In genomic region chr19:58549664-58550361, GRCh38 we compare ENCODE assay signal across 25 cellular contexts. TPM values are rescaled to one million over a fixed set of nuclear protein-coding genes. Genes with fewer than 3 reads are reported as not detected.
DNase-seq lines count a peak whose midpoint lies in the region; ATAC-seq and TF ChIP-seq lines count a peak whose summit lies in the region.
"Had no signal": no experiment of that assay in that cellular context is flagged by ENCODE, and none has a peak within 500 bp of the region (broad histone marks: within the 10 kb centered on the region; RNA-seq: fewer than 3 reads in every experiment).

No MANE protein-coding gene starts in this region.

- H3K4me3 ChIP-seq in Panc1 (ENCODE audit: low read depth in 2 of 2, low read length in 2 of 2) (no peak overlapping the region), endodermal cell (ENCODE audit: low read length) (no peak overlapping the region), osteoblast (ENCODE audit: insufficient read depth, low read length) (no peak overlapping the region), esophagus muscularis mucosa (no peak overlapping the region), A673 (ENCODE audit: low read depth, low read length, poor library complexity, severe bottlenecking) (no peak overlapping the region)
- H3K4me3 ChIP-seq: A549, body of pancreas, gastroesophageal sphincter, Peyer's patch, psoas muscle, skin epidermis had no signal

- WGBS in endodermal cell (ENCODE audit: insufficient coverage in 1 of 2, insufficient read length in 1 of 2), 2 experiments, result 80 to 96% methylated on average over 2 to 11 of the region's 11 CpGs
- WGBS in esophagus muscularis mucosa, result 92% methylated on average over 11 of the region's 11 CpGs

- no peak for TF ChIP-seq CTCF in Panc1 (IDR thresholded peaks at IDR 0.05)
- TF ChIP-seq CTCF in endodermal cell (conservative IDR thresholded peaks at IDR 0.05), result no peak
- no peak for TF ChIP-seq CTCF in osteoblast (IDR thresholded peaks at IDR 0.05; ENCODE audit: extremely low read depth, low read depth, low read length)
- no peak for TF ChIP-seq CTCF in esophagus muscularis mucosa (IDR thresholded peaks at IDR 0.05)
- no peak for TF ChIP-seq CTCF in A673 (conservative IDR thresholded peaks at IDR 0.05; ENCODE audit: low read depth, low read length)

- intact Hi-C loops in Panc1 (cut with micrococcal nuclease; ENCODE audit: unreplicated experiment), result no loop called here
- intact Hi-C loops in esophagus muscularis mucosa (cut with DNase I), result no loop called here
- intact Hi-C loops in A673 (cut with micrococcal nuclease; ENCODE audit: unreplicated experiment), result no loop called here

- no peak overlapping the region for H2AFZ ChIP-seq in osteoblast (ENCODE audit: low read length)

- peaks cover 45% of the 10 kb centered on the region for H3K36me3 ChIP-seq in Panc1 (ENCODE audit: control insufficient read depth, insufficient read depth, low read length)
- peaks cover 84% of the 10 kb centered on the region for H3K36me3 ChIP-seq in endodermal cell (ENCODE audit: control insufficient read depth, insufficient read depth, low read length)
- peaks cover 71% of the 10 kb centered on the region for H3K36me3 ChIP-seq in osteoblast (ENCODE audit: insufficient read depth, low read length)
- peaks cover 57 to 82% (median 74%) of the 10 kb centered on the region in 4 donors for H3K36me3 ChIP-seq in esophagus muscularis mucosa
- peaks cover 76% of the 10 kb centered on the region for H3K36me3 ChIP-seq in A673 (ENCODE audit: insufficient read depth, low read length, poor library complexity, severe bottlenecking)

- no peak for DNase-seq in activated T-cell treated with anti-CD3 and anti-CD28 coated beads, Interleukin-2, amount 50 U/mL, for 24 hours
- DNase-seq in activated T-cell treated with anti-CD3 and anti-CD28 coated beads, Interleukin-2, amount 50 U/mL, for 72 hours, result no peak
- DNase-seq in Panc1 (ENCODE audit: low read depth, low spot score) (no peak), endodermal cell (no peak), osteoblast (ENCODE audit: insufficient read length, low spot score, missing footprints) (peak; percentile 60), esophagus muscularis mucosa (ENCODE audit: extremely low spot score) (no peak), A673 (ENCODE audit: low spot score) (no peak)
- DNase-seq: activated CD4-positive, CD25-positive, alpha-beta regulatory T cell treated with anti-CD3 and anti-CD28 coated beads, Interleukin-2, amount 50 U/mL, for 72 hours; BE2C; body of pancreas; DMS79; effector memory CD4-positive, alpha-beta T cell; GOT3; Karpas-422; left ventricle myocardium superior; NCI-H2171 treated with DMSO at 0.1 percent for 48 hours; NCI-H524; Peyer's patch; psoas muscle; T-cell had no signal

- peaks cover 20% of the 10 kb centered on the region for H3K4me1 ChIP-seq in Panc1 (ENCODE audit: control insufficient read depth, insufficient read depth, low read length)
- peaks cover 4% of the 10 kb centered on the region for H3K4me1 ChIP-seq in endodermal cell (ENCODE audit: control insufficient read depth, insufficient read depth, low read length)
- peaks cover 27% of the 10 kb centered on the region for H3K4me1 ChIP-seq in osteoblast (ENCODE audit: insufficient read depth, low read length)
- H3K4me1 ChIP-seq in esophagus muscularis mucosa, result peaks cover 35 to 59% (median 47%) of the 10 kb centered on the region in 4 donors
- peaks cover 19% of the 10 kb centered on the region for H3K4me1 ChIP-seq in A673 (ENCODE audit: insufficient read depth, low read length, poor library complexity, severe bottlenecking)

- BruUV-seq in Panc1 (replicated peaks; lab: Mats Ljungman, UMichigan) (TSS peak; percentile 10), A673 (replicated peaks; lab: Mats Ljungman, UMichigan) (no TSS peak)

- H3K27me3 Mint-ChIP-seq in activated T-cell treated with anti-CD3 and anti-CD28 coated beads, Interleukin-2, amount 50 U/mL, for 24 hours, result no peaks in the 10 kb centered on the region
- H3K27me3 Mint-ChIP-seq in activated T-cell treated with anti-CD3 and anti-CD28 coated beads, Interleukin-2, amount 50 U/mL, for 72 hours (ENCODE audit: low read depth), result no peaks in the 10 kb centered on the region
- no peaks in the 10 kb centered on the region for H3K27me3 Mint-ChIP-seq in endodermal cell (ENCODE audit: insufficient read depth)
- H3K27me3 Mint-ChIP-seq: T-cell had no signal

- no peak for TF ChIP-seq EP300 in esophagus muscularis mucosa (IDR thresholded peaks at IDR 0.05)

- H3K9me3 Mint-ChIP-seq in activated T-cell treated with anti-CD3 and anti-CD28 coated beads, Interleukin-2, amount 50 U/mL, for 24 hours, result no peaks in the 10 kb centered on the region
- H3K9me3 Mint-ChIP-seq in activated T-cell treated with anti-CD3 and anti-CD28 coated beads, Interleukin-2, amount 50 U/mL, for 72 hours, result no peaks in the 10 kb centered on the region
- no peaks in the 10 kb centered on the region for H3K9me3 Mint-ChIP-seq in endodermal cell
- H3K9me3 Mint-ChIP-seq: mesothelial cell of epicardium, T-cell had no signal

- H3K4me1 Mint-ChIP-seq in activated T-cell treated with anti-CD3 and anti-CD28 coated beads, Interleukin-2, amount 50 U/mL, for 24 hours (ENCODE audit: low read depth), result peaks cover 55% of the 10 kb centered on the region
- peaks cover 43% of the 10 kb centered on the region for H3K4me1 Mint-ChIP-seq in activated T-cell treated with anti-CD3 and anti-CD28 coated beads, Interleukin-2, amount 50 U/mL, for 72 hours (ENCODE audit: low read depth)
- H3K4me1 Mint-ChIP-seq in endodermal cell, result peaks cover 23% of the 10 kb centered on the region

- in situ Hi-C loops in Panc1 (cut with HindIII; ENCODE audit: low pct_unique_long_range_greater_than_20kb, low sequenced_read_pairs), result no loop called here

- peaks cover 99% of the 10 kb centered on the region for H3K36me3 Mint-ChIP-seq in activated T-cell treated with anti-CD3 and anti-CD28 coated beads, Interleukin-2, amount 50 U/mL, for 24 hours (ENCODE audit: low read depth)
- H3K36me3 Mint-ChIP-seq in activated T-cell treated with anti-CD3 and anti-CD28 coated beads, Interleukin-2, amount 50 U/mL, for 72 hours (ENCODE audit: insufficient read depth in 2 of 2), result peaks cover 30 to 36% of the 10 kb centered on the region in 2 donors
- peaks cover 65% of the 10 kb centered on the region for H3K36me3 Mint-ChIP-seq in endodermal cell (ENCODE audit: low read depth)

- POLR2A ChIA-PET in Panc1 (lab: Charles Lee) (no interaction called here), A673 (lab: Charles Lee; ENCODE audit: low non-redundant PET) (no interaction called here)

- ATAC-seq in activated T-cell treated with anti-CD3 and anti-CD28 coated beads, Interleukin-2, amount 50 U/mL, for 72 hours (replicated peaks in 1 of 2), result no peak
- ATAC-seq in Panc1 (no peak), HG03139 (IDR thresholded peaks at IDR 0.05; ENCODE audit: unreplicated experiment) (no peak)
- ATAC-seq: A549, body of pancreas, gastroesophageal sphincter, left ventricle myocardium superior, psoas muscle, T-cell had no signal

- no peak overlapping the region for H3K4me3 Mint-ChIP-seq in activated T-cell treated with anti-CD3 and anti-CD28 coated beads, Interleukin-2, amount 50 U/mL, for 24 hours
- no peak overlapping the region for H3K4me3 Mint-ChIP-seq in activated T-cell treated with anti-CD3 and anti-CD28 coated beads, Interleukin-2, amount 50 U/mL, for 72 hours
- H3K4me3 Mint-ChIP-seq in endodermal cell, result no peak overlapping the region
- H3K4me3 Mint-ChIP-seq: mesothelial cell of epicardium, T-cell had no signal

- H3K9me3 ChIP-seq in Panc1 (ENCODE audit: control insufficient read depth, insufficient read depth, low read depth, low read length) (no peaks in the 10 kb centered on the region), endodermal cell (ENCODE audit: control insufficient read depth, low read length) (no peaks in the 10 kb centered on the region), osteoblast (ENCODE audit: low read depth, low read length) (no peaks in the 10 kb centered on the region), esophagus muscularis mucosa (no peaks in the 10 kb centered on the region), A673 (ENCODE audit: low read depth, low read length, poor library complexity, severe bottlenecking) (no peaks in the 10 kb centered on the region)
- H3K9me3 ChIP-seq: A549, BE2C, body of pancreas, gastroesophageal sphincter, Peyer's patch, psoas muscle had no signal

- no peak for TF ChIP-seq POLR2A in esophagus muscularis mucosa (IDR thresholded peaks at IDR 0.05; ENCODE audit: low read depth)

- CTCF ChIA-PET in Panc1 (lab: Charles Lee), result no interaction called here
- CTCF ChIA-PET in A673 (lab: Charles Lee), result no interaction called here

- no peak overlapping the region for H3K4me2 ChIP-seq in osteoblast (ENCODE audit: insufficient read depth, low read length)
- H3K4me2 ChIP-seq: A549 had no signal

- peaks cover 89% of the 10 kb centered on the region for H3K79me2 ChIP-seq in osteoblast (ENCODE audit: insufficient read depth, low read length)

- H3K27me3 ChIP-seq in Panc1 (ENCODE audit: control insufficient read depth, insufficient read depth, low read length) (no peaks in the 10 kb centered on the region), endodermal cell (ENCODE audit: control insufficient read depth, insufficient read depth, low read length, poor library complexity, severe bottlenecking) (no peaks in the 10 kb centered on the region), osteoblast (ENCODE audit: insufficient read depth, low read length) (no peaks in the 10 kb centered on the region), esophagus muscularis mucosa (no peaks in the 10 kb centered on the region), A673 (replicated peaks; ENCODE audit: insufficient read depth, low read depth, low read length, poor library complexity) (no peaks in the 10 kb centered on the region)
- H3K27me3 ChIP-seq: body of pancreas, gastroesophageal sphincter, Peyer's patch had no signal

- H3K27ac ChIP-seq in Panc1 (ENCODE audit: low read length) (no peak overlapping the region), endodermal cell (ENCODE audit: low read depth, low read length) (no peak overlapping the region), osteoblast (ENCODE audit: low read depth, low read length) (no peak overlapping the region), esophagus muscularis mucosa (replicated peaks in 1 of 4) (no peak overlapping the region), A673 (ENCODE audit: low read depth, low read length, poor library complexity, severe bottlenecking) (no peak overlapping the region)
- H3K27ac ChIP-seq: A549, body of pancreas, gastroesophageal sphincter, Peyer's patch, psoas muscle, skin epidermis had no signal

- no peak overlapping the region for H3K9ac ChIP-seq in endodermal cell (ENCODE audit: extremely low read depth, low read length, poor library complexity, severe bottlenecking)

- peaks cover 57% of the 10 kb centered on the region for H4K20me1 ChIP-seq in osteoblast (ENCODE audit: insufficient read depth, low read length)

- peak overlapping the region; percentile 84 for H3K27ac Mint-ChIP-seq in activated T-cell treated with anti-CD3 and anti-CD28 coated beads, Interleukin-2, amount 50 U/mL, for 24 hours
- H3K27ac Mint-ChIP-seq in activated T-cell treated with anti-CD3 and anti-CD28 coated beads, Interleukin-2, amount 50 U/mL, for 72 hours, result no peak overlapping the region
- H3K27ac Mint-ChIP-seq in endodermal cell, result peak overlapping the region; percentile 72
- H3K27ac Mint-ChIP-seq: mesothelial cell of epicardium, T-cell had no signal

RNA-seq across cellular contexts. Expression of gene CHMP2A, which starts 5.1 kb away (rescaled TPM):
- 10 to 100 TPM; 80.3 to 91.8 TPM for total RNA-seq in activated T-cell treated with anti-CD3 and anti-CD28 coated beads, Interleukin-2, amount 50 U/mL, for 72 hours
- total RNA-seq in Panc1 (2021; ENCODE audit: unreplicated experiment), result 191 TPM
- 381 TPM for polyA plus RNA-seq in Panc1 (2012; ENCODE audit: insufficient read length)
- total RNA-seq in endodermal cell, result 100 to 1,000 TPM in 1 of 2 donors, 10 to 100 TPM in 1; 97.7 to 147 TPM
- 99.3 TPM for polyA plus RNA-seq in endodermal cell (2013, experiment 1 of 2)
- polyA plus RNA-seq in endodermal cell (2013, experiment 2 of 2), result 93.6 TPM
- total RNA-seq in osteoblast, result 98.1 and 106 TPM in 2 replicates
- 100 to 1,000 TPM; 124 to 145 (median 141) TPM for total RNA-seq in esophagus muscularis mucosa
- total RNA-seq in A673 (2021), result 57.6 and 69.8 TPM in 2 replicates

RNA-seq across cellular contexts. Expression of gene TRIM28, which starts 5.9 kb away (rescaled TPM):
- total RNA-seq in activated T-cell treated with anti-CD3 and anti-CD28 coated beads, Interleukin-2, amount 50 U/mL, for 72 hours, result 100 to 1,000 TPM; 351 to 473 TPM
- total RNA-seq in Panc1 (2021; ENCODE audit: unreplicated experiment) (767 TPM), endodermal cell (100 to 1,000 TPM; 809 to 859 TPM), osteoblast (224 and 248 TPM in 2 replicates), esophagus muscularis mucosa (100 to 1,000 TPM; 152 to 319 (median 264) TPM), A673 (2021) (985 and 1,038 TPM in 2 replicates)
- polyA plus RNA-seq in Panc1 (2012; ENCODE audit: insufficient read length), result 1,302 TPM
- polyA plus RNA-seq in endodermal cell (2013, experiment 1 of 2), result 758 TPM
- polyA plus RNA-seq in endodermal cell (2013, experiment 2 of 2), result 628 TPM

RNA-seq across cellular contexts. Expression of gene UBE2M, which starts 8.6 kb away (rescaled TPM):
- 100 to 1,000 TPM; 116 to 122 TPM for total RNA-seq in activated T-cell treated with anti-CD3 and anti-CD28 coated beads, Interleukin-2, amount 50 U/mL, for 72 hours
- total RNA-seq in Panc1 (2021; ENCODE audit: unreplicated experiment) (189 TPM), endodermal cell (100 to 1,000 TPM in 1 of 2 donors, 10 to 100 TPM in 1; 90.8 to 116 TPM), osteoblast (54.6 and 56.6 TPM in 2 replicates), esophagus muscularis mucosa (10 to 100 TPM; 36.1 to 54.9 (median 45.8) TPM), A673 (2021) (182 and 185 TPM in 2 replicates)
- 306 TPM for polyA plus RNA-seq in Panc1 (2012; ENCODE audit: insufficient read length)
- 92.6 TPM for polyA plus RNA-seq in endodermal cell (2013, experiment 1 of 2)
- polyA plus RNA-seq in endodermal cell (2013, experiment 2 of 2), result 101 TPM

RNA-seq across cellular contexts. Expression of gene MZF1, which starts 23.3 kb away (rescaled TPM):
- total RNA-seq in activated T-cell treated with anti-CD3 and anti-CD28 coated beads, Interleukin-2, amount 50 U/mL, for 72 hours, result 10 to 100 TPM; 15.0 to 18.6 TPM
- total RNA-seq in Panc1 (2021; ENCODE audit: unreplicated experiment), result 25.9 TPM
- 26.0 TPM for polyA plus RNA-seq in Panc1 (2012; ENCODE audit: insufficient read length)
- 10 to 100 TPM; 24.3 to 33.1 TPM for total RNA-seq in endodermal cell
- 26.1 TPM for polyA plus RNA-seq in endodermal cell (2013, experiment 1 of 2)
- 22.6 TPM for polyA plus RNA-seq in endodermal cell (2013, experiment 2 of 2)
- 22.7 and 23.9 TPM in 2 replicates for total RNA-seq in osteoblast
- 10 to 100 TPM; 20.5 to 29.3 (median 22.4) TPM for total RNA-seq in esophagus muscularis mucosa
- 18.2 and 20.3 TPM in 2 replicates for total RNA-seq in A673 (2021)

RNA-seq across cellular contexts. Expression of gene ZBTB45, which starts 30.2 kb away (rescaled TPM):
- 10 to 100 TPM; 10.8 to 12.1 TPM for total RNA-seq in activated T-cell treated with anti-CD3 and anti-CD28 coated beads, Interleukin-2, amount 50 U/mL, for 72 hours
- total RNA-seq in Panc1 (2021; ENCODE audit: unreplicated experiment), result 24.7 TPM
- 33.6 TPM for polyA plus RNA-seq in Panc1 (2012; ENCODE audit: insufficient read length)
- 10 to 100 TPM; 19.0 to 19.4 TPM for total RNA-seq in endodermal cell
- 19.3 TPM for polyA plus RNA-seq in endodermal cell (2013, experiment 1 of 2)
- 18.3 TPM for polyA plus RNA-seq in endodermal cell (2013, experiment 2 of 2)
- 6.9 and 8.5 TPM in 2 replicates for total RNA-seq in osteoblast
- total RNA-seq in esophagus muscularis mucosa, result 10 to 100 TPM in 2 of 4 donors, 1 to 10 TPM in 2; 8.8 to 20.0 (median 12.1) TPM
- total RNA-seq in A673 (2021), result 24.3 and 25.0 TPM in 2 replicates
